1 cellular context compared by ENCODE assay signal in the genomic region with DNA sequence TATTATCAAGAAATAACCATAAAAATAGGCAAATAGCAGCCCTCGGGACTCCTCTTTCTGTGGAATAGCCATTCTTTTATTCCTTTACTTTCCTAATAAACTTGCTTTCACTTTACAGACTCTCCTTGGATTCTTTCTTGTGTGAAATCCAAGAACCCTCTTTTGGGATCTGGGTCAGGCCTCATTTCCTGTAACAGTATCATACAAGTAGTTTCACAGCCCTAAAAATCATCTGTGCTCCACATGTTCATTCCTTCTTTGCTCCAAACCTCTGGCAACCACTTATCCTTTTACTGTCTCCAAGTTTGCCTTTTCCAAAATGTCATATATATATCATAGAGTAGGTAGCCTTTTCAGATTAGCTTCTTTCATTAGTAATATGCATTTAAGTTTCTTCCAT.
TF ChIP-seq lines count a peak whose summit lies in the region.

No MANE protein-coding gene starts in this region.

TF ChIP-seq in endothelial cell of umbilical vein, 7 proteins besides CTCF, POLR2A, EP300 and RAD21 (continued from another document):
- TF ChIP-seq FOS (IDR thresholded peaks at IDR 0.05; ENCODE audit: borderline replicate concordance, insufficient read depth, low read length): no peak
- TF ChIP-seq GATA2 (IDR thresholded peaks at IDR 0.05; ENCODE audit: insufficient read depth, insufficient read length, low read depth, low read length): no peak
- no peak for TF ChIP-seq MYC (IDR thresholded peaks at IDR 0.05; ENCODE audit: low read depth, low read length)
